Comparison of ENCODE assay signal across 39 cellular contexts in genomic region chr14:23385244-23385643, GRCh38. TPM values are rescaled to one million over a fixed set of nuclear protein-coding genes. Genes with fewer than 3 reads are reported as not detected.
"Had no signal": no experiment of that assay in that cellular context is flagged by ENCODE, and none has a peak within 500 bp of the region (broad histone marks: within the 10 kb centered on the region; RNA-seq: fewer than 3 reads in every experiment).

No MANE protein-coding gene starts in this region.

- H3K36me3 ChIP-seq: esophagus squamous epithelium, left lung, neutrophil, pancreas, suprapubic skin, transverse colon, upper lobe of right lung, uterus had no signal

- H3K4me1 Mint-ChIP-seq: naive B cell; neural crest cell; stimulated activated naive CD8-positive, alpha-beta T cell treated with anti-CD3 and anti-CD28 coated beads, Interleukin-15, amount 100 ng/mL, for 72 hours had no signal

- H3K27ac Mint-ChIP-seq: mesothelial cell of epicardium; naive B cell; natural killer cell treated with Interleukin-12 subunit alpha and Interleukin-12 subunit beta and Interleukin-15 and Interleukin-18, amount 100 ng/mL, for 72 hours; stimulated activated naive CD8-positive, alpha-beta T cell treated with anti-CD3 and anti-CD28 coated beads, Interleukin-15, amount 100 ng/mL, for 72 hours had no signal

- H3K4me3 ChIP-seq: coronary artery, esophagus squamous epithelium, heart right ventricle, left lung, mucosa of descending colon, smooth muscle cell, suprapubic skin, transverse colon, upper lobe of right lung, uterus had no signal

- H3K4me1 ChIP-seq: left lung, upper lobe of right lung, uterus had no signal

- H3K4me3 Mint-ChIP-seq: mesothelial cell of epicardium; naive B cell; natural killer cell treated with Interleukin-12 subunit alpha and Interleukin-12 subunit beta and Interleukin-15 and Interleukin-18, amount 100 ng/mL, for 72 hours; neural crest cell; stimulated activated naive CD8-positive, alpha-beta T cell treated with anti-CD3 and anti-CD28 coated beads, Interleukin-15, amount 100 ng/mL, for 72 hours had no signal

- H3K27me3 ChIP-seq: pancreas, transverse colon, upper lobe of right lung, uterus had no signal

- H3K9me3 ChIP-seq: esophagus squamous epithelium, heart right ventricle, left lung, mucosa of descending colon, neutrophil, pancreas, suprapubic skin, transverse colon, upper lobe of right lung, uterus had no signal

- H3K36me3 Mint-ChIP-seq: mesothelial cell of epicardium; naive B cell; natural killer cell treated with Interleukin-12 subunit alpha and Interleukin-12 subunit beta and Interleukin-15 and Interleukin-18, amount 100 ng/mL, for 72 hours had no signal

- ATAC-seq: heart right ventricle; left cardiac atrium; left lung; mucosa of descending colon; natural killer cell treated with Interleukin-12 subunit alpha and Interleukin-12 subunit beta and Interleukin-15 and Interleukin-18, amount 100 ng/mL, for 72 hours; sciatic nerve; stimulated activated naive CD8-positive, alpha-beta T cell treated with anti-CD3 and anti-CD28 coated beads, Interleukin-15, amount 100 ng/mL, for 72 hours; upper lobe of right lung had no signal

- DNase-seq: dermis blood vessel endothelial cell; effector memory CD4-positive, alpha-beta T cell; esophagus squamous epithelium; foreskin melanocyte; glutamatergic neuron; heart right ventricle; hippocampal formation; left cardiac atrium; left lung; mesenchymal stem cell; mucosa of descending colon; naive B cell; retina; stimulated activated CD4-positive, alpha-beta T cell treated with anti-CD3 and anti-CD28 coated beads, Interleukin-12 subunit alpha, Interleukin-12 subunit beta, amount 100 ng/mL, for 4 hours; stimulated activated CD4-positive, alpha-beta T cell treated with anti-CD3 and anti-CD28 coated beads, Interleukin-1b, Interleukin-23, amount 100 ng/mL, for 48 hours; stimulated activated CD4-positive, alpha-beta T cell treated with anti-CD3 and anti-CD28 coated beads, Interleukin-4, amount 100 ng/mL, for 1 hour; stimulated activated CD8-positive, alpha-beta memory T cell treated with anti-CD3 and anti-CD28 coated beads, Interleukin-4, amount 100 ng/mL, for 48 hours; stimulated activated naive CD4-positive, alpha-beta T cell; stimulated activated naive CD8-positive, alpha-beta T cell treated with anti-CD3 and anti-CD28 coated beads, Interleukin-15, amount 100 ng/mL, for 72 hours; transverse colon; upper lobe of right lung; uterus had no signal

- H3K27ac ChIP-seq: coronary artery, esophagus squamous epithelium, heart right ventricle, left lung, neutrophil, pancreas, suprapubic skin, transverse colon, upper lobe of right lung, uterus had no signal

RNA-seq across cellular contexts. Expression of gene CMTM5, which starts 8.4 kb away (rescaled TPM):
- total RNA-seq: dermis blood vessel endothelial cell; endothelial cell of umbilical vein; epithelial cell of proximal tubule; esophagus squamous epithelium; kidney epithelial cell; lung microvascular endothelial cell; mesothelial cell of epicardium; natural killer cell treated with Interleukin-12 subunit alpha and Interleukin-12 subunit beta and Interleukin-15 and Interleukin-18, amount 100 ng/mL, for 72 hours; omental fat pad; pulmonary artery endothelial cell; smooth muscle cell had no signal

RNA-seq across cellular contexts. Expression of gene IL25, which starts 12.6 kb away (rescaled TPM):
- total RNA-seq: dermis blood vessel endothelial cell; endothelial cell of umbilical vein; epithelial cell of proximal tubule; esophagus squamous epithelium; kidney epithelial cell; left cardiac atrium; left lung; lower leg skin; lung microvascular endothelial cell; mesothelial cell of epicardium; mucosa of descending colon; natural killer cell treated with Interleukin-12 subunit alpha and Interleukin-12 subunit beta and Interleukin-15 and Interleukin-18, amount 100 ng/mL, for 72 hours; neural crest cell; omental fat pad; pancreas; posterior vena cava; pulmonary artery endothelial cell; sciatic nerve; smooth muscle cell; transverse colon; upper lobe of right lung; uterus had no signal

RNA-seq across cellular contexts. Expression of gene EFS, which starts 20.3 kb away (rescaled TPM):
- total RNA-seq: lung microvascular endothelial cell; natural killer cell treated with Interleukin-12 subunit alpha and Interleukin-12 subunit beta and Interleukin-15 and Interleukin-18, amount 100 ng/mL, for 72 hours; pulmonary artery endothelial cell had no signal

RNA-seq across cellular contexts. Expression of gene MYH6, which starts 22.8 kb away (rescaled TPM):
- total RNA-seq: dermis blood vessel endothelial cell, endothelial cell of umbilical vein, epithelial cell of proximal tubule, esophagus squamous epithelium, kidney epithelial cell, lung microvascular endothelial cell, mesothelial cell of epicardium, neural crest cell, omental fat pad, pulmonary artery endothelial cell, sciatic nerve, smooth muscle cell, suprapubic skin had no signal
